1 cellular context compared by ENCODE assay signal in genomic region chr20:33697129-33697528, GRCh38.
TF ChIP-seq lines count a peak whose summit lies in the region.

No MANE protein-coding gene starts in this region.

TF ChIP-seq in SK-N-SH, 30 proteins besides CTCF, POLR2A, EP300 and RAD21 (continued from another document):
- TF ChIP-seq PBX3 (IDR thresholded peaks at IDR 0.05) (0 out of 2 replicates have a peak, but pooled peaks have one; percentile 9), EZH2phosphoT487 (IDR thresholded peaks at IDR 0.05; ENCODE audit: borderline replicate concordance, low read depth) (no peak), JUND (IDR thresholded peaks at IDR 0.05) (peak; percentile 62), SMC3 (IDR thresholded peaks at IDR 0.05; ENCODE audit: low read depth, low read length) (no peak), MXI1 (IDR thresholded peaks at IDR 0.05; ENCODE audit: low read depth, low read length) (no peak), USF1 (IDR thresholded peaks at IDR 0.05; ENCODE audit: borderline replicate concordance, low read depth) (peak; percentile 39; the same call in 1 of the 2 replicates), POLR2AphosphoS5 (IDR thresholded peaks at IDR 0.05; ENCODE audit: low read depth, low read length) (no peak), REST (IDR thresholded peaks at IDR 0.05; ENCODE audit: low read depth, low read length) (no peak), TCF12 (IDR thresholded peaks at IDR 0.05) (peak; percentile 72), RCOR1 (IDR thresholded peaks at IDR 0.05; ENCODE audit: low read length) (no peak), MEF2A (IDR thresholded peaks at IDR 0.05; ENCODE audit: borderline replicate concordance, low read depth) (no peak), SIN3A (IDR thresholded peaks at IDR 0.05; ENCODE audit: borderline replicate concordance, low read depth, low read length) (no peak), ZBTB33 (IDR thresholded peaks at IDR 0.05; ENCODE audit: borderline replicate concordance, low read depth) (no peak), NRF1 (IDR thresholded peaks at IDR 0.05; ENCODE audit: low read depth, low read length) (no peak), MAX (IDR thresholded peaks at IDR 0.05; ENCODE audit: low read depth) (peak; percentile 57), RXRA (IDR thresholded peaks at IDR 0.05; ENCODE audit: borderline replicate concordance, low read depth) (no peak), GATA2 (CRISPR knock-in tag; IDR thresholded peaks at IDR 0.05) (no peak), IRF3 (IDR thresholded peaks at IDR 0.05; ENCODE audit: low read depth, low read length) (no peak), TAF1 (IDR thresholded peaks at IDR 0.05; ENCODE audit: borderline replicate concordance, low read depth, low read length) (no peak), GABPA (IDR thresholded peaks at IDR 0.05; ENCODE audit: low read depth) (no peak), NFIC (IDR thresholded peaks at IDR 0.05; ENCODE audit: borderline replicate concordance) (peak; percentile 59), FOXM1 (IDR thresholded peaks at IDR 0.05; ENCODE audit: low read depth) (no peak), CHD2 (IDR thresholded peaks at IDR 0.05; ENCODE audit: low read length, partially characterized antibody) (no peak), USF2 (IDR thresholded peaks at IDR 0.05; ENCODE audit: borderline replicate concordance, low read depth, low read length) (no peak), RFX5 (IDR thresholded peaks at IDR 0.05; ENCODE audit: low read length) (no peak)
